In the genomic region with DNA sequence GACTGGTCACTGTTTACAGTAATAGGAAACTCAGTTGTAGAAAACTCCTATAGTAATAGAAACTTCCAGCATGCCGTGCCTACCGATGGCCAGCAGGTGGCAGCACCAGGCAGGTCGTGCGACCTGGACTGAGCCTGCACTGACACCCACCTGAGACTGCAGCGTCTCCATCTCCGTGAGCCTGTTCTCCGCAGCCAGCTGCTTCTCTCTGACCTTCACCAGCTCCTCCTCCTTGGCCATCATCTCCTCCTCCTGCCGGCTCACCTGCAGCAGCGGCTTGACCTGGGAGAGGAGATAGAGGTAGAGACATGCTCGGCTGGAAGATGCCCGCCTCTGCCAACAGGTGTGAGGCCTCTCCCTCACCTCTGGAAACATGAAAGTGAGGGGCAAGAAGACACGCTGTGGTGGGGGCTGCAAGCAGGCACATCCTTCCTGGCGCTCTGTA, we compare ENCODE assay signal across 8 cellular contexts. TPM values are rescaled to one million over a fixed set of nuclear protein-coding genes. Genes with fewer than 3 reads are reported as not detected.
DNase-seq lines count a peak whose midpoint lies in the region; ATAC-seq and TF ChIP-seq lines count a peak whose summit lies in the region.

No MANE protein-coding gene starts in this region.

- peak; percentile 88 for ATAC-seq in CD4-positive, alpha-beta T cell (ENCODE audit: poor library complexity)
- peak; percentile 50 for ATAC-seq in HG02642 (IDR thresholded peaks at IDR 0.05; ENCODE audit: poor library complexity, unreplicated experiment)
- ATAC-seq in HG03354 (IDR thresholded peaks at IDR 0.05; ENCODE audit: poor library complexity, severe bottlenecking, unreplicated experiment) = no peak

- peaks cover 99% of the 10 kb centered on the region for H3K36me3 Mint-ChIP-seq in CD4-positive, alpha-beta T cell (ENCODE audit: low read depth)
- peaks cover 89% of the 10 kb centered on the region for H3K36me3 Mint-ChIP-seq in endodermal cell (ENCODE audit: low read depth)

- DNase-seq in CD4-positive, alpha-beta T cell = peak; percentile 73 to 90 (median 81)
- DNase-seq in NOMO-1 treated with DMSO at 0.1 percent for 48 hours (lab: John Stamatoyannopoulos, UW; ENCODE audit: unreplicated experiment) (peak; percentile 51), endodermal cell (peak; percentile 95), midbrain (lab: John Stamatoyannopoulos, UW) (peak; percentile 61)
- peak; percentile 57 for DNase-seq in activated CD8-positive, alpha-beta memory T cell treated with anti-CD3 and anti-CD28 coated beads, Interleukin-2, amount 50 U/mL, for 1 hour (ENCODE audit: extremely low read depth)
- DNase-seq in stimulated activated CD8-positive, alpha-beta memory T cell treated with anti-CD3 and anti-CD28 coated beads, Interleukin-4, amount 100 ng/mL, for 24 hours (ENCODE audit: low read depth) = peak; percentile 67

- POLR2A ChIA-PET in CD4-positive, alpha-beta T cell (lab: Charles Lee) = interaction anchor here (0.5 to 2.4 kb wide), 18 partner anchors 12 to 627 kb away, joined by 3 to 7 read pairs (median 4); partner anchors contain the start of genes APOL2 and MYH9

- CTCF ChIA-PET in CD4-positive, alpha-beta T cell (lab: Charles Lee) = interaction anchor here (0.6 to 7.9 kb wide), 27 partner anchors 9 to 200 kb away, joined by 3 to 60 read pairs (median 4); partner anchors contain the start of gene MYH9

- H3K4me1 ChIP-seq in endodermal cell (ENCODE audit: control insufficient read depth, insufficient read depth, low read length) = no peaks in the 10 kb centered on the region

- H3K27ac ChIP-seq in CD4-positive, alpha-beta T cell (ENCODE audit: low read depth, low read length) = no peak overlapping the region
- no peak overlapping the region for H3K27ac ChIP-seq in endodermal cell (ENCODE audit: low read depth, low read length)

- H3K27me3 Mint-ChIP-seq in CD4-positive, alpha-beta T cell = no peaks in the 10 kb centered on the region
- H3K27me3 Mint-ChIP-seq in endodermal cell (ENCODE audit: insufficient read depth) = no peaks in the 10 kb centered on the region

- no peak overlapping the region for H3K4me3 ChIP-seq in endodermal cell (ENCODE audit: low read length)

- peaks cover 19% of the 10 kb centered on the region for H3K4me1 Mint-ChIP-seq in CD4-positive, alpha-beta T cell (ENCODE audit: low read depth)
- no peaks in the 10 kb centered on the region for H3K4me1 Mint-ChIP-seq in endodermal cell

- H3K9me3 Mint-ChIP-seq in CD4-positive, alpha-beta T cell = no peaks in the 10 kb centered on the region
- no peaks in the 10 kb centered on the region for H3K9me3 Mint-ChIP-seq in endodermal cell

- peaks cover 96% of the 10 kb centered on the region for H3K36me3 ChIP-seq in endodermal cell (ENCODE audit: control insufficient read depth, insufficient read depth, low read length)

- peak; percentile 93 for TF ChIP-seq CTCF in CD4-positive, alpha-beta T cell (IDR thresholded peaks at IDR 0.05)
- TF ChIP-seq CTCF in endodermal cell (conservative IDR thresholded peaks at IDR 0.05) = peak; percentile 99

- intact Hi-C loops in CD4-positive, alpha-beta T cell (cut with DNase I, micrococcal nuclease) = loop anchor here (1.0 to 5.0 kb wide), 4 partner anchors 36 to 185 kb away; partner anchors contain the start of gene TXN2 (in 1 of the 2)

- H3K9ac ChIP-seq in endodermal cell (ENCODE audit: extremely low read depth, low read length, poor library complexity, severe bottlenecking) = no peak overlapping the region

- H3K4me3 Mint-ChIP-seq in CD4-positive, alpha-beta T cell = peak overlapping the region; percentile 49
- no peak overlapping the region for H3K4me3 Mint-ChIP-seq in endodermal cell

- WGBS in endodermal cell (ENCODE audit: insufficient coverage in 1 of 2, insufficient read length in 1 of 2), 2 experiments = 47 to 54% methylated on average over 6 to 13 of the region's 13 CpGs

- H3K27ac Mint-ChIP-seq in CD4-positive, alpha-beta T cell = peak overlapping the region; percentile 84
- H3K27ac Mint-ChIP-seq in endodermal cell = peak overlapping the region; percentile 83

- no peaks in the 10 kb centered on the region for H3K9me3 ChIP-seq in CD4-positive, alpha-beta T cell (ENCODE audit: control insufficient read depth, low read length)
- no peaks in the 10 kb centered on the region for H3K9me3 ChIP-seq in endodermal cell (ENCODE audit: control insufficient read depth, low read length)

- H3K27me3 ChIP-seq in CD4-positive, alpha-beta T cell (ENCODE audit: control insufficient read depth, insufficient read depth, low read length) = no peaks in the 10 kb centered on the region
- H3K27me3 ChIP-seq in endodermal cell (ENCODE audit: control insufficient read depth, insufficient read depth, low read length, poor library complexity, severe bottlenecking) = no peaks in the 10 kb centered on the region

RNA-seq across cellular contexts. Expression of gene APOL1, which starts 48.5 kb away (rescaled TPM):
- 1 to 10 TPM; 6.4 to 7.3 TPM for total RNA-seq in CD4-positive, alpha-beta T cell
- total RNA-seq in endodermal cell = under 1 TPM; 0.11 to 0.22 TPM
- not detected for polyA plus RNA-seq in endodermal cell (2013, experiment 1 of 2)
- not detected for polyA plus RNA-seq in endodermal cell (2013, experiment 2 of 2)

Comparison
In these comparisons a context has a peak if more than half of its experiments do, and no peak if none do; other contexts are left out.
1. RNA of gene APOL1, which starts 48.5 kb away (total RNA-seq): 6.4 to 7.3 TPM in CD4-positive, alpha-beta T cell; 0.11 to 0.22 TPM in endodermal cell; every median in the first group is over 4 times any median in the second.
2. Peak in every context shown above with its lines, with median percentiles within 50 percentile points of each other: DNase-seq.